In the genomic region with DNA sequence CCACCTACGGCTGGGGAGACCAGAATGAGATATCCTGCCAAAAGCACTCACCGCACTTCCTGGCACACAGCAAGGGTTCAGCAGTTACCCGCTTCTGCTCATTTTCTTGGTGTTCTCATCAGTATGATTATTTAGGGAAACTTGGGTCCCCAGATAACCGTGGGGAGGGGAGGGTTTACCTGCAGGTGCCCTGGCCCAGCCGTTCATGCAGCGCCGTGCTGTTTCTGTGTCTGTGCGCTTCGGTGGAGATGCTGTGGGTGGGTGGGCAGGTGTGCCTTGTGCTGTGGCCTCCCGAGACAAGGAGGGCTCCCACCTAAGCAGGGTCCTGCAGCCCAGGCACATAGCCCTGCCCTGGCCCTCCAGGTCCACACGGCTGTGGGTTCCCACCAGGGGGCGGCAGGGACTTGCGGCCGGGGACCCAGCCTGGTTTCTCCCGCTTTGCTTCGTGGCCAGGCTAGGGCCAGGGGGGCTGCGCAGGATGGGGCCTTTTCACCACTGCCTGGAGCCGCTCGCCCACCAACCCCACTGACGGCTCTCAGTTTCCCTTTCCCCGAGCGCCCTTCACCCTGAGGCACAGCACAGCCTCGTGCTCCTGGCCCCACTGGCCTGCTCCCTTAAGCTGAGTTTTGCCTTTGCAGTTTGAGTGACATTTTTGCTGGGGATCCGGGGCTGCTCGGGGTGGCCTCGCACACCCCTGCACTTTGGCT, we compare ENCODE assay signal across 8 cellular contexts.
A peak's percentile ranks its signal among the peaks of the same experiment; 100 is the strongest.
DNase-seq lines count a peak whose midpoint lies in the region; ATAC-seq and TF ChIP-seq lines count a peak whose summit lies in the region.

No MANE protein-coding gene starts in this region.

- peak; percentile 24 to 66 for DNase-seq in SHP77 (lab: John Stamatoyannopoulos, UW)
- no peak for DNase-seq in SHP77 treated with DMSO at 0.1 percent for 48 hours (lab: John Stamatoyannopoulos, UW)
- DNase-seq in KBM-7: peak; percentile 63
- DNase-seq in activated CD4-positive, alpha-beta T cell treated with anti-CD3 and anti-CD28 coated beads, Interleukin-2, amount 50 U/mL, for 24 hours (ENCODE audit: low read depth in 1 of 2, low spot score in 1 of 2): peak; percentile 38 to 50
- DNase-seq in effector CD4-positive, alpha-beta T cell: peak; percentile 66
- peak in 2 of 3 donors; percentile 62 to 72 for DNase-seq in mucosa of descending colon
- DNase-seq in stimulated activated CD8-positive, alpha-beta memory T cell treated with anti-CD3 and anti-CD28 coated beads, Interleukin-4, amount 100 ng/mL, for 48 hours: peak; percentile 79
- DNase-seq in NCI-H510A (lab: John Stamatoyannopoulos, UW): no peak

- no peak overlapping the region for H3K4me3 ChIP-seq in mucosa of descending colon

- H3K9me3 ChIP-seq in mucosa of descending colon: no peaks in the 10 kb centered on the region

- TF ChIP-seq CTCF in mucosa of descending colon (IDR thresholded peaks at IDR 0.05): peak; percentile 56

- ATAC-seq in mucosa of descending colon: peak; percentile 71

- in situ Hi-C loops in KBM-7 (cut with MboI; ENCODE audit: low pct_unique_long_range_greater_than_20kb, low sequenced_read_pairs): loop anchor here (25.0 kb wide), 1 partner anchor 197 kb away; a partner anchor contains a TSS

- H3K4me1 ChIP-seq in mucosa of descending colon (ENCODE audit: low read depth): no peaks in the 10 kb centered on the region

- intact Hi-C loops in mucosa of descending colon (cut with DNase I, micrococcal nuclease): no loop called here

- no peaks in the 10 kb centered on the region for H3K36me3 ChIP-seq in mucosa of descending colon (ENCODE audit: low read depth)

Comparison
In these comparisons a context has a peak if more than half of its experiments do, and no peak if none do; other contexts are left out.
1. DNase-seq: peak in SHP77 (2 of 2), KBM-7 (single experiment), activated CD4-positive, alpha-beta T cell treated with anti-CD3 and anti-CD28 coated beads, Interleukin-2, amount 50 U/mL, for 24 hours (2 of 2), effector CD4-positive, alpha-beta T cell (single experiment), mucosa of descending colon (2 of 3) and stimulated activated CD8-positive, alpha-beta memory T cell treated with anti-CD3 and anti-CD28 coated beads, Interleukin-4, amount 100 ng/mL, for 48 hours (single experiment); none in SHP77 treated with DMSO at 0.1 percent for 48 hours (single experiment) and NCI-H510A (single experiment).